In the genomic region with DNA sequence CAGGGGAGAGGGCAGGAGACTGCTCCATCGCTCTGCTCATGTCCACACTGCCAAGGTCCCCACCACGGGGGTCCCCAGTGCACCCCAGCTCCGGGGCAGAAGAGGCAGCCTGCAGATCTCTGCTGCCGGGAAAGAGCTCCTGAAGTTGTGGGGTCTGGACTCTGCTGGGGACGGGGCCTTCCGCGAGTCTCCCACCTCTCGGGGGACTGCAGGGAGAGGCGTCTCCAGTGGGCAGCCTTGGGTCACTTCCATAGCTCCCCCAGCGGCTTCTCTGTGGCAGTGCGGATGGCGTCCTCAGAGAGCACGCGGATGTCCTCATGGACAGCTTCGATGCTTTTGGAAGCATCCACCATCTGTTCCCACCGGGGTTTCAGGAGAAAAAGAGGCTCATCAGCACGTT, we compare ENCODE assay signal across 27 cellular contexts.
DNase-seq lines count a peak whose midpoint lies in the region; TF ChIP-seq lines count a peak whose summit lies in the region.
"Had no signal": no experiment of that assay in that cellular context is flagged by ENCODE, and none has a peak within 500 bp of the region (broad histone marks: within the 10 kb centered on the region; RNA-seq: fewer than 3 reads in every experiment).

No MANE protein-coding gene starts in this region.

- no peak for DNase-seq in activated T-cell treated with anti-CD3 and anti-CD28 coated beads, Interleukin-2, amount 50 U/mL, for 24 hours
- DNase-seq in activated T-cell treated with anti-CD3 and anti-CD28 coated beads, Interleukin-2, amount 50 U/mL, for 1 hour = no peak
- DNase-seq in cardiac fibroblast (ENCODE audit: low read depth in 2 of 2) (no peak), retinal pigment epithelial cell (ENCODE audit: low read depth) (no peak), NCI-H2107 (lab: John Stamatoyannopoulos, UW) (no peak), NCI-H1105 (lab: John Stamatoyannopoulos, UW) (no peak)
- DNase-seq: activated CD4-positive, alpha-beta T cell treated with anti-CD3 and anti-CD28 coated beads for 1 hour; activated CD8-positive, alpha-beta T cell treated with anti-CD3 and anti-CD28 coated beads, Interleukin-2, amount 10 ng/mL, durations not matched to agents 7 days and 5 days; activated gamma-delta T cell; activated naive CD8-positive, alpha-beta T cell treated with anti-CD3 and anti-CD28 coated beads, Interleukin-2, amount 50 U/mL, for 24 hours; activated T-cell treated with anti-CD3 and anti-CD28 coated beads for 4 hours; CD8-positive, alpha-beta memory T cell; DMS53; effector CD8-positive, alpha-beta T cell; esophagus squamous epithelium; GDM1; islet precursor cell; midbrain; naive thymus-derived CD8-positive, alpha-beta T cell; NCI-H146; NCI-H526 treated with DMSO at 0.1 percent for 48 hours; occipital lobe; small intestine; stimulated activated CD4-positive, alpha-beta T cell treated with anti-CD3 and anti-CD28 coated beads, Interleukin-1b, Interleukin-23, amount 100 ng/mL, for 48 hours; T-cell; upper lobe of right lung had no signal

- peak; percentile 35 for TF ChIP-seq CTCF in cardiac fibroblast (IDR thresholded peaks at IDR 0.05; ENCODE audit: low read depth, low read length)
- TF ChIP-seq CTCF in retinal pigment epithelial cell (conservative IDR thresholded peaks at IDR 0.05; ENCODE audit: low read depth, low read length) = peak; percentile 11

- H3K36me3 Mint-ChIP-seq in activated T-cell treated with anti-CD3 and anti-CD28 coated beads, Interleukin-2, amount 50 U/mL, for 24 hours (ENCODE audit: low read depth) = peaks cover 96% of the 10 kb centered on the region

- no peak overlapping the region for H3K4me3 Mint-ChIP-seq in activated T-cell treated with anti-CD3 and anti-CD28 coated beads, Interleukin-2, amount 50 U/mL, for 24 hours
- H3K4me3 Mint-ChIP-seq: activated CD8-positive, alpha-beta T cell treated with anti-CD3 and anti-CD28 coated beads, Interleukin-2, amount 10 ng/mL, durations not matched to agents 7 days and 5 days; activated naive CD8-positive, alpha-beta T cell treated with anti-CD3 and anti-CD28 coated beads, Interleukin-2, amount 50 U/mL, for 24 hours; CD8-positive, alpha-beta memory T cell; naive thymus-derived CD8-positive, alpha-beta T cell; T-cell had no signal

- no peak overlapping the region for H3K4me3 ChIP-seq in cardiac fibroblast (replicated peaks in 1 of 2; ENCODE audit: low read depth in 2 of 2, low read length in 2 of 2)
- H3K4me3 ChIP-seq in retinal pigment epithelial cell (ENCODE audit: low read length) = no peak overlapping the region
- H3K4me3 ChIP-seq: esophagus squamous epithelium, SJSA1, upper lobe of right lung had no signal

- no peaks in the 10 kb centered on the region for H3K27me3 Mint-ChIP-seq in activated T-cell treated with anti-CD3 and anti-CD28 coated beads, Interleukin-2, amount 50 U/mL, for 24 hours
- H3K27me3 Mint-ChIP-seq: activated naive CD8-positive, alpha-beta T cell treated with anti-CD3 and anti-CD28 coated beads, Interleukin-2, amount 50 U/mL, for 24 hours; naive thymus-derived CD8-positive, alpha-beta T cell; T-cell had no signal

- H3K4me1 Mint-ChIP-seq in activated T-cell treated with anti-CD3 and anti-CD28 coated beads, Interleukin-2, amount 50 U/mL, for 24 hours (ENCODE audit: low read depth) = peaks cover 6% of the 10 kb centered on the region

- no peaks in the 10 kb centered on the region for H3K9me3 Mint-ChIP-seq in activated T-cell treated with anti-CD3 and anti-CD28 coated beads, Interleukin-2, amount 50 U/mL, for 24 hours
- H3K9me3 Mint-ChIP-seq: activated naive CD8-positive, alpha-beta T cell treated with anti-CD3 and anti-CD28 coated beads, Interleukin-2, amount 50 U/mL, for 24 hours; CD8-positive, alpha-beta memory T cell; naive thymus-derived CD8-positive, alpha-beta T cell; T-cell had no signal

- peak overlapping the region; percentile 64 for H3K27ac Mint-ChIP-seq in activated T-cell treated with anti-CD3 and anti-CD28 coated beads, Interleukin-2, amount 50 U/mL, for 24 hours
- H3K27ac Mint-ChIP-seq: activated CD8-positive, alpha-beta T cell treated with anti-CD3 and anti-CD28 coated beads, Interleukin-2, amount 10 ng/mL, durations not matched to agents 7 days and 5 days had no signal
